ENCODE assay signal across 1 cellular context in genomic region chr20:49218739-49219090, GRCh38.
TF ChIP-seq lines count a peak whose summit lies in the region.

No MANE protein-coding gene starts in this region.

TF ChIP-seq in K562, 482 proteins besides CTCF, POLR2A, EP300 and RAD21:
- TF ChIP-seq TEAD1 (CRISPR knock-in tag; IDR thresholded peaks at IDR 0.05) = peak in 1 of 2 experiments; percentile 5; a peak in 1 of 4 replicates
- TF ChIP-seq ZBTB33 (CRISPR knock-in tag; IDR thresholded peaks at IDR 0.05) = peak; percentile 87
- 0 out of 4 replicates have a peak, but pooled peaks of 1 of the 2 experiments have one; percentile 5 for TF ChIP-seq ZNF639 (CRISPR knock-in tag; conservative IDR thresholded peaks at IDR 0.05 in 1 of 2, IDR thresholded peaks at IDR 0.05 in 1 of 2)
